23 cellular contexts compared by ENCODE assay signal in genomic region chr5:134209477-134210240, GRCh38. TPM values are rescaled to one million over a fixed set of nuclear protein-coding genes. Genes with fewer than 3 reads are reported as not detected.
DNase-seq lines count a peak whose midpoint lies in the region; FAIRE-seq and TF ChIP-seq lines count a peak whose summit lies in the region.
"Had no signal": no experiment of that assay in that cellular context is flagged by ENCODE, and none has a peak within 500 bp of the region (broad histone marks: within the 10 kb centered on the region; RNA-seq: fewer than 3 reads in every experiment).

No MANE protein-coding gene starts in this region.

- POLR2A ChIA-PET in MCF 10A (lab: Yijun Ruan, JAX) = interaction anchor here (0.7 to 12.0 kb wide), 8 partner anchors 8 to 97 kb away, joined by 3 to 148 read pairs (median 4); partner anchors contain the start of gene PPP2CA

- H3K4me1 Mint-ChIP-seq in HFFc6 (ENCODE audit: low read depth) (peaks cover 42% of the 10 kb centered on the region), MCF 10A (ENCODE audit: insufficient read depth, unreplicated experiment) (peaks cover 15% of the 10 kb centered on the region)

- 0 out of 2 replicates have a peak overlapping the region, but pooled peaks have one; percentile 7 for H3K27ac Mint-ChIP-seq in HFFc6
- H3K27ac Mint-ChIP-seq in MCF 10A (ENCODE audit: low read depth, unreplicated experiment) = no peak overlapping the region
- H3K27ac Mint-ChIP-seq: activated CD4-positive, alpha-beta T cell treated with anti-CD3 and anti-CD28 coated beads, Interleukin-2, amount 10 ng/mL, durations not matched to agents 24 days and 14 days; activated naive CD4-positive, alpha-beta T cell treated with anti-CD3 and anti-CD28 coated beads, Interleukin-2, amount 10 ng/mL, durations not matched to agents 7 days and 5 days had no signal

- peaks cover 13% of the 10 kb centered on the region for H3K4me1 ChIP-seq in BE2C
- H3K4me1 ChIP-seq in kidney (ENCODE audit: control insufficient read depth in 1 of 2, insufficient read depth in 1 of 2, low read depth in 1 of 2, low read length in 2 of 2) = peaks cover 8 to 11% of the 10 kb centered on the region in 2 donors

- no peak overlapping the region for H3K27ac ChIP-seq in kidney (ENCODE audit: low read depth in 2 of 2, low read length in 2 of 2)
- H3K27ac ChIP-seq: ascending aorta, spleen, vagina had no signal

- DNase-seq in BE2C (no peak), HFFc6 (no peak), fibroblast of mammary gland (ENCODE audit: low read depth) (peak; percentile 5), myocyte (ENCODE audit: low read depth) (peak; percentile 10), GDM1 (lab: John Stamatoyannopoulos, UW) (no peak), MG63 (no peak), kidney (no peak), MCF 10A (ENCODE audit: unreplicated experiment) (no peak)
- DNase-seq: activated CD4-positive, alpha-beta T cell treated with anti-CD3 and anti-CD28 coated beads, Interleukin-2, amount 10 ng/mL, durations not matched to agents 24 days and 14 days; activated CD8-positive, alpha-beta memory T cell treated with anti-CD3 and anti-CD28 coated beads, Interleukin-2, amount 50 U/mL, for 48 hours; activated naive CD4-positive, alpha-beta T cell treated with anti-CD3 and anti-CD28 coated beads, Interleukin-2, amount 10 ng/mL, durations not matched to agents 7 days and 5 days; DND-41; hippocampal formation; islet precursor cell; NCI-H1930; NCI-H510A; spleen; substantia nigra; SW 1271 had no signal

- no peaks in the 10 kb centered on the region for H3K9me3 ChIP-seq in BE2C
- H3K9me3 ChIP-seq in MG63 = peaks cover 18% of the 10 kb centered on the region
- H3K9me3 ChIP-seq in kidney (ENCODE audit: control insufficient read depth in 1 of 2, low read length in 2 of 2) = peaks cover 0 to 4% of the 10 kb centered on the region in 2 donors
- H3K9me3 ChIP-seq: vagina had no signal

- no peak for FAIRE-seq in kidney (lab: Jason Lieb, UNC)
- FAIRE-seq: TTC549 had no signal

- CTCF ChIA-PET in MCF 10A (lab: Yijun Ruan, JAX) = interaction anchor here (0.7 to 5.4 kb wide), 7 partner anchors 14 to 79 kb away, joined by 3 to 20 read pairs (median 6); no protein-coding TSS in a partner anchor

- no peak for TF ChIP-seq CTCF in BE2C (IDR thresholded peaks at IDR 0.05; ENCODE audit: low read depth, low read length)
- TF ChIP-seq CTCF in HFFc6 (IDR thresholded peaks at IDR 0.05) = no peak
- TF ChIP-seq CTCF in fibroblast of mammary gland (conservative IDR thresholded peaks at IDR 0.05; ENCODE audit: control insufficient read depth, insufficient read depth, low read depth, low read length) = no peak
- no peak for TF ChIP-seq CTCF in kidney (IDR thresholded peaks at IDR 0.05; ENCODE audit: borderline replicate concordance, extremely low read depth, insufficient read depth)
- no peak for TF ChIP-seq CTCF in MCF 10A (IDR thresholded peaks at IDR 0.05; ENCODE audit: unreplicated experiment)

- H3K27me3 Mint-ChIP-seq in HFFc6 (ENCODE audit: insufficient read depth) = no peaks in the 10 kb centered on the region; the same call in 1 of the 2 replicates
- no peaks in the 10 kb centered on the region for H3K27me3 Mint-ChIP-seq in MCF 10A (ENCODE audit: insufficient read depth, unreplicated experiment)
- H3K27me3 Mint-ChIP-seq: activated CD4-positive, alpha-beta T cell treated with anti-CD3 and anti-CD28 coated beads, Interleukin-2, amount 10 ng/mL, durations not matched to agents 24 days and 14 days; activated naive CD4-positive, alpha-beta T cell treated with anti-CD3 and anti-CD28 coated beads, Interleukin-2, amount 10 ng/mL, durations not matched to agents 7 days and 5 days had no signal

- H3K9ac ChIP-seq in kidney (ENCODE audit: low read length in 2 of 2) = no peak overlapping the region

- H3K4me3 ChIP-seq in BE2C (ENCODE audit: low read depth, low read length) (peak overlapping the region; percentile 25; the same call in 1 of the 2 replicates), fibroblast of mammary gland (ENCODE audit: control insufficient read depth, low read depth, low read length) (no peak overlapping the region), MG63 (no peak overlapping the region), kidney (ENCODE audit: low read length in 2 of 2) (no peak overlapping the region)
- H3K4me3 ChIP-seq: ascending aorta, spleen, vagina had no signal

- H3K4me3 Mint-ChIP-seq in HFFc6 (no peak overlapping the region), MCF 10A (ENCODE audit: unreplicated experiment) (no peak overlapping the region)
- H3K4me3 Mint-ChIP-seq: activated CD4-positive, alpha-beta T cell treated with anti-CD3 and anti-CD28 coated beads, Interleukin-2, amount 10 ng/mL, durations not matched to agents 24 days and 14 days; activated naive CD4-positive, alpha-beta T cell treated with anti-CD3 and anti-CD28 coated beads, Interleukin-2, amount 10 ng/mL, durations not matched to agents 7 days and 5 days; neural crest cell had no signal

- H3K27me3 ChIP-seq in BE2C (no peaks in the 10 kb centered on the region), MG63 (no peaks in the 10 kb centered on the region)
- H3K27me3 ChIP-seq: ascending aorta, spleen, vagina had no signal

- BruUV-seq in MCF 10A (replicated peaks; lab: Mats Ljungman, UMichigan) = no TSS peak

- H3K36me3 ChIP-seq in BE2C (peaks cover 23% of the 10 kb centered on the region), MG63 (peaks cover 48% of the 10 kb centered on the region), kidney (ENCODE audit: control insufficient read depth in 1 of 2, insufficient read depth in 2 of 2, low read length in 2 of 2) (peaks cover 0 to 2% of the 10 kb centered on the region in 2 donors)

- intact Hi-C loops in kidney (cut with DNase I) (no loop called here), MCF 10A (cut with micrococcal nuclease) (no loop called here)

- H3K36me3 Mint-ChIP-seq in HFFc6 (ENCODE audit: low read depth) = peaks cover 26% of the 10 kb centered on the region
- H3K36me3 Mint-ChIP-seq in MCF 10A (ENCODE audit: insufficient read depth, unreplicated experiment) = peaks cover 33% of the 10 kb centered on the region

- H3K9me3 Mint-ChIP-seq in HFFc6 (peaks cover 9% of the 10 kb centered on the region), MCF 10A (ENCODE audit: unreplicated experiment) (no peaks in the 10 kb centered on the region)
- H3K9me3 Mint-ChIP-seq: activated CD4-positive, alpha-beta T cell treated with anti-CD3 and anti-CD28 coated beads, Interleukin-2, amount 10 ng/mL, durations not matched to agents 24 days and 14 days; activated naive CD4-positive, alpha-beta T cell treated with anti-CD3 and anti-CD28 coated beads, Interleukin-2, amount 10 ng/mL, durations not matched to agents 7 days and 5 days had no signal

RNA-seq across cellular contexts. Expression of gene PPP2CA, which starts 16.2 kb away (rescaled TPM):
- polyA plus RNA-seq in BE2C (2012; ENCODE audit: insufficient read depth, insufficient read length, low read depth) = 306 TPM
- total RNA-seq in HFFc6 (2021; fragmentation: NEBNext Ultra II Directional; extraction: Animal tissue kit (Norgen Biotek cat#: 25700)) = 100 to 1,000 TPM; 153 to 172 (median 156) TPM
- total RNA-seq in myocyte = 224 and 234 TPM in 2 replicates
- 135 TPM for polyA plus RNA-seq in myocyte (2012)
- total RNA-seq in MG63 (2014; rRNA removed; shearing (Covaris generic); ENCODE audit: low replicate concordance) = 435 and 554 TPM in 2 replicates
- 121 TPM for total RNA-seq in kidney
- 94.8 TPM for polyA plus RNA-seq in kidney (ENCODE audit: insufficient read depth, low read depth, low replicate concordance)
- 317 and 359 TPM in 2 replicates for total RNA-seq in MCF 10A (2022)

RNA-seq across cellular contexts. Expression of gene SKP1, which starts 32.9 kb away (rescaled TPM):
- polyA plus RNA-seq in BE2C (2012; ENCODE audit: insufficient read depth, insufficient read length, low read depth) = 482 TPM
- 100 to 1,000 TPM; 419 to 474 (median 442) TPM for total RNA-seq in HFFc6 (2021; fragmentation: NEBNext Ultra II Directional; extraction: Animal tissue kit (Norgen Biotek cat#: 25700))
- 457 and 487 TPM in 2 replicates for total RNA-seq in myocyte
- 854 TPM for polyA plus RNA-seq in myocyte (2012)
- 939 and 1,191 TPM in 2 replicates for total RNA-seq in MG63 (2014; rRNA removed; shearing (Covaris generic); ENCODE audit: low replicate concordance)
- total RNA-seq in kidney = 380 TPM
- polyA plus RNA-seq in kidney (ENCODE audit: insufficient read depth, low read depth, low replicate concordance) = 848 TPM
- 415 and 488 TPM in 2 replicates for total RNA-seq in MCF 10A (2022)

Comparison
In these comparisons a context has a peak if more than half of its experiments do, and no peak if none do; other contexts are left out.
1. DNase-seq: peak in fibroblast of mammary gland (single experiment) and myocyte (single experiment); none in BE2C (single experiment), HFFc6 (single experiment), GDM1 (single experiment), MG63 (single experiment), kidney (single experiment) and MCF 10A (single experiment).